ENCODE assay signal across 10 cellular contexts in genomic region chr20:43799741-43800140, GRCh38.
"Had no signal": no experiment of that assay in that cellular context is flagged by ENCODE, and none has a peak within 500 bp of the region (broad histone marks: within the 10 kb centered on the region; RNA-seq: fewer than 3 reads in every experiment).

No MANE protein-coding gene starts in this region.

- H3K36me3 Mint-ChIP-seq: activated naive CD4-positive, alpha-beta T cell treated with anti-CD3 and anti-CD28 coated beads, Interleukin-2, amount 10 ng/mL, durations not matched to agents 7 days and 5 days; mesothelial cell of epicardium had no signal

- DNase-seq: activated CD4-positive, alpha-beta T cell treated with anti-CD3 and anti-CD28 coated beads for 36 hours; activated naive CD4-positive, alpha-beta T cell treated with anti-CD3 and anti-CD28 coated beads, Interleukin-2, amount 10 ng/mL, durations not matched to agents 7 days and 5 days; amniotic stem cell; body of pancreas; small intestine; T-helper 9 cell; tibial artery had no signal

- FAIRE-seq: endometrium, small intestine had no signal

- H3K27me3 Mint-ChIP-seq: activated CD4-positive, alpha-beta T cell treated with anti-CD3 and anti-CD28 coated beads for 36 hours had no signal

- H3K4me1 Mint-ChIP-seq: mesothelial cell of epicardium had no signal

- ATAC-seq: body of pancreas, esophagus mucosa had no signal

- H3K4me3 Mint-ChIP-seq: activated CD4-positive, alpha-beta T cell treated with anti-CD3 and anti-CD28 coated beads for 36 hours; activated naive CD4-positive, alpha-beta T cell treated with anti-CD3 and anti-CD28 coated beads, Interleukin-2, amount 10 ng/mL, durations not matched to agents 7 days and 5 days; mesothelial cell of epicardium had no signal

- H3K27ac Mint-ChIP-seq: activated CD4-positive, alpha-beta T cell treated with anti-CD3 and anti-CD28 coated beads for 36 hours; activated naive CD4-positive, alpha-beta T cell treated with anti-CD3 and anti-CD28 coated beads, Interleukin-2, amount 10 ng/mL, durations not matched to agents 7 days and 5 days; mesothelial cell of epicardium had no signal
